ENCODE assay signal across 1 cellular context in genomic region chr6:42120895-42121865, GRCh38.
TF ChIP-seq lines count a peak whose summit lies in the region.

No MANE protein-coding gene starts in this region.

TF ChIP-seq in SK-N-SH, 30 proteins besides CTCF, POLR2A, EP300 and RAD21 (continued from another document):
- TF ChIP-seq GATA2 (CRISPR knock-in tag; IDR thresholded peaks at IDR 0.05), result no peak
- TF ChIP-seq JUND (IDR thresholded peaks at IDR 0.05), result no peak
- no peak for TF ChIP-seq FOSL2 (IDR thresholded peaks at IDR 0.05; ENCODE audit: borderline replicate concordance, low read depth)
- TF ChIP-seq MAX (IDR thresholded peaks at IDR 0.05; ENCODE audit: low read depth), result no peak
- no peak for TF ChIP-seq USF1 (IDR thresholded peaks at IDR 0.05; ENCODE audit: borderline replicate concordance, low read depth)
- no peak for TF ChIP-seq REST (IDR thresholded peaks at IDR 0.05; ENCODE audit: low read depth, low read length)
- TF ChIP-seq TEAD4 (IDR thresholded peaks at IDR 0.05; ENCODE audit: borderline replicate concordance, insufficient read depth), result no peak
